Comparison of ENCODE assay signal across 11 cellular contexts in the genomic region with DNA sequence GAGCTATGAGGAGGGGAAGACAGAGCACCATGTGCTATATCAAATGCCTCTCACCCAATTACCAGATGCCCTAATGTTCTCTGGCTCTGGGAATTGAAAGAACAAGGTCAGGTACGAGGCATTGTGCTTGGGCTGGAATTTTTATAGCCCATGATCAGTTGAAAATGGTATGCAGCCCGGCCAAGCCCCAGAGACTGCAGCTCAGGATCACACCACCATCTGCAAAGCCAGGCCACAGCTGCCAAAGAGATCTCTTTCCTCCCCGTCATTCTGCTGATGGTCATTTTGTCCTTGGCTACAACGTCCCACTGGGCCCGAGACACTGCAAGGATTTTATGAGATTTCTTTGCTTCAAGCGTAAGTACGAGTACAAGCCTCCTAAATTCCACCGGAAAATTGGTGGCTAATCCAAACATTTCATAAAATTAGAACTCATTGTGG. TPM values are rescaled to one million over a fixed set of nuclear protein-coding genes. Genes with fewer than 3 reads are reported as not detected.
DNase-seq lines count a peak whose midpoint lies in the region; ATAC-seq and TF ChIP-seq lines count a peak whose summit lies in the region.
"Had no signal": no experiment of that assay in that cellular context is flagged by ENCODE, and none has a peak within 500 bp of the region (broad histone marks: within the 10 kb centered on the region; RNA-seq: fewer than 3 reads in every experiment).

No MANE protein-coding gene starts in this region.

- no peak overlapping the region for H3K4me2 ChIP-seq in HCT116 (ENCODE audit: low read length)

- no peak for TF ChIP-seq POLR2A in HCT116 (IDR thresholded peaks at IDR 0.05; ENCODE audit: borderline replicate concordance, extremely low read depth, insufficient read depth, insufficient read length)
- TF ChIP-seq POLR2A in suprapubic skin (IDR thresholded peaks at IDR 0.05) = no peak

- CTCF ChIA-PET in HCT116 (lab: Charles Lee) = no interaction called here

- H3K4me1 ChIP-seq in HCT116 (ENCODE audit: control insufficient read depth in 1 of 2, insufficient read depth in 2 of 2, low read length in 2 of 2) (peaks cover 24 to 27% of the 10 kb centered on the region in 2 experiments), suprapubic skin (peaks cover 69% of the 10 kb centered on the region)

- H4K20me1 ChIP-seq in HCT116 (ENCODE audit: insufficient read depth) = no peaks in the 10 kb centered on the region

- no peak for TF ChIP-seq RAD21 in HCT116 (IDR thresholded peaks at IDR 0.05; ENCODE audit: low read depth)

- BruUV-seq in HCT116 (replicated peaks; lab: Mats Ljungman, UMichigan) = no TSS peak

- WGBS in suprapubic skin = 62% methylated on average over 8 of the region's 8 CpGs

- no peak for TF ChIP-seq CTCF in HCT116 (IDR thresholded peaks at IDR 0.05 in 2 of 3, conservative IDR thresholded peaks at IDR 0.05 in 1 of 3; ENCODE audit: borderline replicate concordance in 1 of 3, insufficient read depth in 1 of 3, low read depth in 2 of 3, low read length in 2 of 3)
- no peak for TF ChIP-seq CTCF in brain (conservative IDR thresholded peaks at IDR 0.05)
- no peak for TF ChIP-seq CTCF in suprapubic skin (IDR thresholded peaks at IDR 0.05)

- intact Hi-C loops in HCT116 (cut with micrococcal nuclease) = no loop called here

- no peak overlapping the region for H2AFZ ChIP-seq in HCT116 (ENCODE audit: low read depth, low read length, poor library complexity, severe bottlenecking)

- no peak for TF ChIP-seq EP300 in suprapubic skin (IDR thresholded peaks at IDR 0.05)

- no peaks in the 10 kb centered on the region for H3K79me2 ChIP-seq in HCT116 (ENCODE audit: insufficient read depth, low read length)

- H3K9me3 Mint-ChIP-seq in brain = no peaks in the 10 kb centered on the region

- no peak overlapping the region for H3K9ac ChIP-seq in HCT116 (ENCODE audit: low read length)

- H3K27me3 ChIP-seq in HCT116 (ENCODE audit: insufficient read depth, low read length) (no peaks in the 10 kb centered on the region), suprapubic skin (no peaks in the 10 kb centered on the region)

- DNase-seq in HCT116 (ENCODE audit: low read depth, low spot score) = no peak
- DNase-seq in left kidney (ENCODE audit: low read depth, low spot score) = peak; percentile 47
- no peak for DNase-seq in suprapubic skin (ENCODE audit: low spot score in 2 of 2)
- no peak for DNase-seq in C1 segment of cervical spinal cord (lab: John Stamatoyannopoulos, UW)
- DNase-seq in foreskin melanocyte = no peak
- no peak for DNase-seq in stimulated activated CD8-positive, alpha-beta memory T cell treated with anti-CD3 and anti-CD28 coated beads, Interleukin-4, amount 100 ng/mL, for 48 hours
- DNase-seq: activated CD8-positive, alpha-beta memory T cell treated with anti-CD3 and anti-CD28 coated beads, Interleukin-2, amount 10 ng/mL, durations not matched to agents 7 days and 5 days; NCI-H526 had no signal

- H3K4me1 Mint-ChIP-seq in brain = peaks cover 74% of the 10 kb centered on the region
- H3K4me1 Mint-ChIP-seq: activated CD8-positive, alpha-beta memory T cell treated with anti-CD3 and anti-CD28 coated beads, Interleukin-2, amount 10 ng/mL, durations not matched to agents 7 days and 5 days had no signal

- H3K9me3 ChIP-seq in HCT116 (ENCODE audit: control insufficient read depth in 1 of 2, insufficient read depth in 1 of 2, low read depth in 1 of 2, low read length in 2 of 2) (no peaks in the 10 kb centered on the region), suprapubic skin (no peaks in the 10 kb centered on the region)

- H3K4me3 Mint-ChIP-seq in brain = peak overlapping the region in 1 of 5 experiments; percentile 0
- H3K4me3 Mint-ChIP-seq: activated CD8-positive, alpha-beta memory T cell treated with anti-CD3 and anti-CD28 coated beads, Interleukin-2, amount 10 ng/mL, durations not matched to agents 7 days and 5 days had no signal

- H3K9me2 ChIP-seq in HCT116 (ENCODE audit: insufficient read depth) = no peaks in the 10 kb centered on the region

- H3K4me3 ChIP-seq in HCT116 (replicated peaks in 1 of 2; ENCODE audit: low read depth in 1 of 2, low read length in 2 of 2) (no peak overlapping the region), suprapubic skin (no peak overlapping the region)

- ATAC-seq in HCT116 = 0 out of 2 replicates have a peak, but pooled peaks have one; percentile 9
- no peak for ATAC-seq in HG03521 (IDR thresholded peaks at IDR 0.05; ENCODE audit: unreplicated experiment)
- ATAC-seq: activated CD8-positive, alpha-beta memory T cell treated with anti-CD3 and anti-CD28 coated beads, Interleukin-2, amount 10 ng/mL, durations not matched to agents 7 days and 5 days had no signal

- H3K36me3 ChIP-seq in HCT116 (ENCODE audit: control insufficient read depth in 1 of 2, insufficient read depth in 2 of 2, low read length in 2 of 2) (no peaks in the 10 kb centered on the region), suprapubic skin (no peaks in the 10 kb centered on the region)

- RAD21 ChIA-PET in HCT116 (lab: Charles Lee; ENCODE audit: low non-redundant PET in 1 of 2, low total read pairs in 2 of 2, uncharacterized antibody in 2 of 2, unreplicated experiment in 2 of 2) = no interaction called here

- no peaks in the 10 kb centered on the region for H3K36me3 Mint-ChIP-seq in brain
- H3K36me3 Mint-ChIP-seq: activated CD8-positive, alpha-beta memory T cell treated with anti-CD3 and anti-CD28 coated beads, Interleukin-2, amount 10 ng/mL, durations not matched to agents 7 days and 5 days had no signal

- H3K27ac ChIP-seq in HCT116 (ENCODE audit: low read depth, low read length) (no peak overlapping the region), suprapubic skin (peak overlapping the region; percentile 69)

- H3K27me3 Mint-ChIP-seq in brain = no peaks in the 10 kb centered on the region

- peak overlapping the region in 3 of 5 experiments; percentile 46 to 82 (median 57) for H3K27ac Mint-ChIP-seq in brain
- H3K27ac Mint-ChIP-seq: activated CD8-positive, alpha-beta memory T cell treated with anti-CD3 and anti-CD28 coated beads, Interleukin-2, amount 10 ng/mL, durations not matched to agents 7 days and 5 days had no signal

- POLR2A ChIA-PET in HCT116 (lab: Charles Lee) = no interaction called here

TF ChIP-seq in HCT116, 20 proteins besides CTCF, POLR2A, EP300 and RAD21:
- TF ChIP-seq ZFX (IDR thresholded peaks at IDR 0.05) (no peak), YY1 (IDR thresholded peaks at IDR 0.05; ENCODE audit: extremely low read depth, insufficient replicate concordance, low read depth, low read length) (no peak), EZH2phosphoT487 (IDR thresholded peaks at IDR 0.05; ENCODE audit: borderline replicate concordance) (no peak), EGR1 (IDR thresholded peaks at IDR 0.05; ENCODE audit: low read depth) (no peak), POLR2AphosphoS5 (IDR thresholded peaks at IDR 0.05; ENCODE audit: low read depth, low read length) (no peak), REST (IDR thresholded peaks at IDR 0.05; ENCODE audit: low read depth) (no peak), EZH2 (IDR thresholded peaks at IDR 0.05) (no peak)
TF ChIP-seq in HCT116: peak in this region for 0.

RNA-seq across cellular contexts. Expression of gene NUAK1, which starts 15.2 kb away (rescaled TPM):
- total RNA-seq in HCT116 (2021; ENCODE audit: unreplicated experiment) = 7.4 TPM
- 5.9 and 6.2 TPM in 2 replicates for polyA plus RNA-seq in HCT116 (2012)
- 11.5 TPM for polyA plus RNA-seq in brain (ENCODE audit: insufficient read depth, low read depth, low replicate concordance)
- 10 to 100 TPM; 22.6 to 44.3 (median 38.4) TPM for total RNA-seq in suprapubic skin
- total RNA-seq: activated CD8-positive, alpha-beta memory T cell treated with anti-CD3 and anti-CD28 coated beads, Interleukin-2, amount 10 ng/mL, durations not matched to agents 7 days and 5 days; T-helper 2 cell treated with Interferon-gamma antibody and Interleukin-4, amounts not matched to agents 100 ng/mL and 5 ng/mL, for 36 hours had no signal
